13 cellular contexts compared by ENCODE assay signal in the genomic region with DNA sequence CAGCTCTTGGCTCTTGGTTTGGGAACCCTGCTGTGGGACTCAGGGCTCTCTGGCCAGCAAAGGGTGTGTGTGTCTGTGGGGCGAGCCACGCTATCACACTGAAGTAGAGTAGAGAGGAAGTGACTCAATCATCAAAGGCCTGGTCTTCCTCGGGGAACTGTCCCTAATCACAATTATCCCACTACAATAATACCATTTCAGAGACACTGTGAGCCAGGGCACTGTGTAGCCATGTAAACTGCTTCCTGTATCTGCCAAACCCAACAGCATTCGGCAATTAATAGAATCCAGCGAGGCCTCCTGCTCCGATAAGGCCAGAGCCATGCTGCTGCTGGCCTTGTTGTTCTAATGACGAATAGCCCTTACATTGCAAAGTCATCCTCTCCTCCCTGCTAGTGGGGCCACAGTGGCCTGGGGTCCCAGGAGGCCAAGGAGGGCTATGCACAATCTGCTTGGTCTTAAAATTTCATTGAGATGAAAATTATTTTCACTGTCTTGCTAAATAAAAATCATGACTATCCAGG. TPM values are rescaled to one million over a fixed set of nuclear protein-coding genes. Genes with fewer than 3 reads are reported as not detected.
DNase-seq lines count a peak whose midpoint lies in the region; ATAC-seq and TF ChIP-seq lines count a peak whose summit lies in the region.
"Had no signal": no experiment of that assay in that cellular context is flagged by ENCODE, and none has a peak within 500 bp of the region (broad histone marks: within the 10 kb centered on the region; RNA-seq: fewer than 3 reads in every experiment).

No MANE protein-coding gene starts in this region.

- peak; percentile 43 for DNase-seq in EL
- peak; percentile 23 for DNase-seq in LHCN-M2 (ENCODE audit: low read depth)
- DNase-seq in cardiac fibroblast (ENCODE audit: low read depth in 2 of 2): peak; percentile 60 to 78
- no peak for DNase-seq in mucosa of descending colon
- no peak for DNase-seq in DMS79 treated with DMSO at 0.1 percent for 48 hours (lab: John Stamatoyannopoulos, UW)
- DNase-seq in DMS 273 treated with DMSO at 0.1 percent for 48 hours (lab: John Stamatoyannopoulos, UW): no peak
- no peak for DNase-seq in body of pancreas
- DNase-seq: H9; NCI-H1417 treated with DMSO at 0.1 percent for 48 hours; stimulated activated CD4-positive, alpha-beta T cell treated with anti-CD3 and anti-CD28 coated beads, Interleukin-2, amount 100 ng/mL, for 48 hours; WERI-Rb-1 had no signal

- H3K27ac ChIP-seq in body of pancreas: no peak overlapping the region
- H3K27ac ChIP-seq: WERI-Rb-1 had no signal

- H3K4me1 ChIP-seq in mucosa of descending colon (ENCODE audit: low read depth) (no peaks in the 10 kb centered on the region), body of pancreas (no peaks in the 10 kb centered on the region)
- H3K4me1 ChIP-seq: breast epithelium had no signal

- no peaks in the 10 kb centered on the region for H3K27me3 ChIP-seq in body of pancreas
- H3K27me3 ChIP-seq: breast epithelium had no signal

- TF ChIP-seq CTCF in cardiac fibroblast (IDR thresholded peaks at IDR 0.05; ENCODE audit: low read depth, low read length) (no peak), mucosa of descending colon (IDR thresholded peaks at IDR 0.05) (no peak), body of pancreas (IDR thresholded peaks at IDR 0.05) (no peak)

- WGBS in body of pancreas, 2 donors: 43 to 68% methylated on average over 7 of the region's 7 CpGs

- intact Hi-C loops in mucosa of descending colon (cut with DNase I, micrococcal nuclease) (no loop called here), body of pancreas (cut with DNase I) (no loop called here)

- H3K36me3 ChIP-seq in mucosa of descending colon (ENCODE audit: low read depth): no peaks in the 10 kb centered on the region
- no peaks in the 10 kb centered on the region for H3K36me3 ChIP-seq in body of pancreas (replicated peaks in 1 of 2; ENCODE audit: insufficient read depth in 1 of 2, low read depth in 2 of 2)
- H3K36me3 ChIP-seq: breast epithelium, WERI-Rb-1 had no signal

- H3K9me3 ChIP-seq in mucosa of descending colon (no peaks in the 10 kb centered on the region), body of pancreas (no peaks in the 10 kb centered on the region)
- H3K9me3 ChIP-seq: breast epithelium had no signal

- peak; percentile 23 for ATAC-seq in mucosa of descending colon
- no peak for ATAC-seq in GM21717 (IDR thresholded peaks at IDR 0.05; ENCODE audit: unreplicated experiment)
- ATAC-seq in body of pancreas: no peak

- no peak overlapping the region for H3K4me3 ChIP-seq in cardiac fibroblast (replicated peaks in 1 of 2; ENCODE audit: low read depth in 2 of 2, low read length in 2 of 2)
- H3K4me3 ChIP-seq in mucosa of descending colon: no peak overlapping the region
- no peak overlapping the region for H3K4me3 ChIP-seq in body of pancreas
- H3K4me3 ChIP-seq: breast epithelium had no signal

- TF ChIP-seq POLR2A in body of pancreas (IDR thresholded peaks at IDR 0.05): no peak

RNA-seq across cellular contexts. Expression of a gene that starts 49.8 kb away (rescaled TPM):
- total RNA-seq in LHCN-M2 (2014; rRNA removed): 0.83 and 3.4 TPM in 2 replicates
- 0.47 TPM for polyA plus RNA-seq in LHCN-M2 (2012)
- total RNA-seq in mucosa of descending colon: 10 to 100 TPM in 1 of 3 donors, 1 to 10 TPM in 2; 7.5 to 12.1 (median 9.7) TPM
- total RNA-seq in body of pancreas: 1 to 10 TPM; 7.3 to 8.0 TPM

Comparison
In these comparisons a context has a peak if more than half of its experiments do, and no peak if none do; other contexts are left out.
1. DNase-seq: peak in EL (single experiment), LHCN-M2 (single experiment) and cardiac fibroblast (2 of 2); none in mucosa of descending colon (0 of 3), DMS79 treated with DMSO at 0.1 percent for 48 hours (single experiment), DMS 273 treated with DMSO at 0.1 percent for 48 hours (single experiment) and body of pancreas (0 of 4).